In the genomic region with DNA sequence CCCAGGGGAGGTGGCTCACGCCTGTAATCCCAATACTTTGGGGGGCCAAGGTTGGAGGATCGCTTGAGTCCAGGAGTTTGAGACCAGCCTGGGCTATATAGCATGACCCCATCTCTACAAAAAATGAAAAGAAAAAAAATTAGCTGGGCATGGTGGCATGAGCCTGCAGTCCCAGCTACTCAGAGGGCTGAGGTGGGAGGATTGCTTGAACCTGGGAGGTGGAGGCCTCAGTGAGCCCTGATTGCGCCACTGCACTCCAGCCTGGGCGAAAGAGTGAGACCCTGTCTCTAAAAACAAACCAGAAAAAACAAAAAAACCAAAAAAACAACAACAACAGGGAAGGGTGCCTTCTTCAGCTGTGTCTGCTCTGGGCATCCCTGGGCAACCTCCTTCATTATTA, we compare ENCODE assay signal across 1 cellular context.
TF ChIP-seq lines count a peak whose summit lies in the region.

No MANE protein-coding gene starts in this region.

TF ChIP-seq in IMR-90, 13 proteins besides CTCF, POLR2A, EP300 and RAD21:
- TF ChIP-seq ELK1 (IDR thresholded peaks at IDR 0.05; ENCODE audit: borderline replicate concordance, low read depth, low read length) = no peak
TF ChIP-seq in IMR-90: peak in this region for 0.
